23 cellular contexts compared by ENCODE assay signal in the genomic region with DNA sequence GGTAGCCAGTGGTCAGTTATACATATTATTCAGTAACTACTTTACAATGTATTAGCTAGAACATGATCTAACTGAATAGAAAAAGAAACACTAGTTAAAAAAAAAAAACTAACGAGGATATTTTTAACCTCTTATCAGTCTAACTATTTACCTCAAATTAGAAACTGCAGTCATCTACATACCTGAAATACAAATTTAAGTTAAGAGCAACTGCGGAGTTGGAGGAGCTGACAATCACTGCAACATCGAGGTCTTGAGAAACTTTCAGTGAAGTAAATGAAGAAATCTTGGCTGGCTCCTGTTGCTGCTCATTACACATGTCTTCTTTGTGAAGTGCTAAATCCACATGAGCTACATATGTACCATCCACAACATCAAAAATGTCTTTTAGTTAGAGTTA. TPM values are rescaled to one million over a fixed set of nuclear protein-coding genes. Genes with fewer than 3 reads are reported as not detected.
"Had no signal": no experiment of that assay in that cellular context is flagged by ENCODE, and none has a peak within 500 bp of the region (broad histone marks: within the 10 kb centered on the region; RNA-seq: fewer than 3 reads in every experiment).

No MANE protein-coding gene starts in this region.

- H3K27me3 Mint-ChIP-seq: activated B cell treated with CpG ODN at 0.5 μM for 24 hours; activated CD4-positive, alpha-beta memory T cell treated with anti-CD3 and anti-CD28 coated beads for 36 hours; activated CD4-positive, alpha-beta T cell treated with anti-CD3 and anti-CD28 coated beads, Interleukin-2, amount 10 ng/mL, durations not matched to agents 24 days and 14 days; activated naive CD8-positive, alpha-beta T cell treated with anti-CD3 and anti-CD28 coated beads, Interleukin-2, amount 10 ng/mL, durations not matched to agents 7 days and 5 days; T-cell had no signal

- H3K4me3 ChIP-seq: adrenal gland, breast epithelium, PC-9, SK-N-MC had no signal

- DNase-seq: activated B cell treated with CpG ODN at 0.5 μM for 24 hours; activated CD4-positive, alpha-beta memory T cell treated with anti-CD3 and anti-CD28 coated beads for 36 hours; activated CD4-positive, alpha-beta T cell treated with anti-CD3 and anti-CD28 coated beads for 1 hour; activated naive CD4-positive, alpha-beta T cell treated with anti-CD3 and anti-CD28 coated beads, Interleukin-2, amount 50 U/mL, for 16 hours; activated naive CD8-positive, alpha-beta T cell treated with anti-CD3 and anti-CD28 coated beads, Interleukin-2, amount 10 ng/mL, durations not matched to agents 7 days and 5 days; activated T-cell treated with anti-CD3 and anti-CD28 coated beads for 4 hours; adrenal gland; anterior cingulate cortex; IMR-90; Kasumi-1; KBM-7; NCI-H1105 treated with DMSO at 0.1 percent for 48 hours; NCI-H1436 treated with DMSO at 0.1 percent for 48 hours; NCI-H187; NCI-H510A treated with DMSO at 0.1 percent for 48 hours; PC-9; T-cell; T-helper 2 cell; T1000 had no signal

- H3K27ac ChIP-seq: adrenal gland, breast epithelium, PC-9 had no signal

- H3K4me1 ChIP-seq: breast epithelium had no signal

- H3K9me3 Mint-ChIP-seq: activated B cell treated with CpG ODN at 0.5 μM for 24 hours; activated CD4-positive, alpha-beta memory T cell treated with anti-CD3 and anti-CD28 coated beads for 36 hours; activated CD4-positive, alpha-beta T cell treated with anti-CD3 and anti-CD28 coated beads, Interleukin-2, amount 10 ng/mL, durations not matched to agents 24 days and 14 days; activated naive CD8-positive, alpha-beta T cell treated with anti-CD3 and anti-CD28 coated beads, Interleukin-2, amount 10 ng/mL, durations not matched to agents 7 days and 5 days; T-cell had no signal

- H3K4me3 Mint-ChIP-seq: activated B cell treated with CpG ODN at 0.5 μM for 24 hours; activated CD4-positive, alpha-beta memory T cell treated with anti-CD3 and anti-CD28 coated beads for 36 hours; activated CD4-positive, alpha-beta T cell treated with anti-CD3 and anti-CD28 coated beads, Interleukin-2, amount 10 ng/mL, durations not matched to agents 24 days and 14 days; activated naive CD8-positive, alpha-beta T cell treated with anti-CD3 and anti-CD28 coated beads, Interleukin-2, amount 10 ng/mL, durations not matched to agents 7 days and 5 days; T-cell had no signal

- H3K9me3 ChIP-seq: adrenal gland, breast epithelium had no signal

- FAIRE-seq: TTC549 had no signal

- H3K27me3 ChIP-seq: adrenal gland, breast epithelium had no signal

- ATAC-seq: T-cell had no signal

- H3K27ac Mint-ChIP-seq: activated CD4-positive, alpha-beta memory T cell treated with anti-CD3 and anti-CD28 coated beads for 36 hours; activated naive CD8-positive, alpha-beta T cell treated with anti-CD3 and anti-CD28 coated beads, Interleukin-2, amount 10 ng/mL, durations not matched to agents 7 days and 5 days had no signal

- H3K36me3 ChIP-seq: breast epithelium had no signal

RNA-seq across cellular contexts. Expression of gene PATL2, which starts 54.2 kb away (rescaled TPM):
- total RNA-seq: IMR-90 had no signal
